13 cellular contexts compared by ENCODE assay signal in the genomic region with DNA sequence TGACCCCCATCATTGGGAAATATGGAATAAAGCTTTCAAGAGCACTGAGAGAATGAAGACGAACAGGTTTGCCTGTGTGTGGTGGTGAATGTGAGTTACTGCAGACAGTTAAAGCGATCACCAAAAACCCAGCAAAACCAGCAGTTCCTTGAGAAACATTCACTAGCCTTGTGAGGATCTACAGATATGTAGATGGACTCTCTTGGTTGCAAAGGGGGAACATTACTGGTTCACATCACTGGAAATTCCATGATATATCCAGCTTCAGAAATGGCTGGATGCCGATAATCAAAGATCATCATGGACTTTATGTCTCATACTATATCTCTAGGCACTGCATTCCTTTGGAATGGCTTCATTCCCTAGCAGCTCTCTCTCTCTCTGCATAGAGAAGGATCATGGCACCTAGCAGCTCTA. TPM values are rescaled to one million over a fixed set of nuclear protein-coding genes. Genes with fewer than 3 reads are reported as not detected.
A peak's percentile ranks its signal among the peaks of the same experiment; 100 is the strongest.
DNase-seq lines count a peak whose midpoint lies in the region; ATAC-seq and TF ChIP-seq lines count a peak whose summit lies in the region.
"Had no signal": no experiment of that assay in that cellular context is flagged by ENCODE, and none has a peak within 500 bp of the region (broad histone marks: within the 10 kb centered on the region; RNA-seq: fewer than 3 reads in every experiment).

No MANE protein-coding gene starts in this region.

- H3K4me1 Mint-ChIP-seq in activated naive CD8-positive, alpha-beta T cell treated with anti-CD3 and anti-CD28 coated beads, Interleukin-2, amount 50 U/mL, for 24 hours = peaks cover 15% of the 10 kb centered on the region

- no peak overlapping the region for H2BK120ac ChIP-seq in neuronal stem cell (ENCODE audit: low read depth, low read length)

- no peak overlapping the region for H2BK12ac ChIP-seq in neuronal stem cell (ENCODE audit: low read length)

- H3K36me3 ChIP-seq in SK-N-SH (replicated peaks in 1 of 2; ENCODE audit: control insufficient read depth in 1 of 2, insufficient read depth in 2 of 2, low read length in 1 of 2) = no peaks in the 10 kb centered on the region
- H3K36me3 ChIP-seq in neuronal stem cell (replicated peaks in 1 of 2; ENCODE audit: control insufficient read depth in 2 of 2, insufficient read depth in 2 of 2, low read length in 2 of 2) = no peaks in the 10 kb centered on the region
- H3K36me3 ChIP-seq: BLaER1, gastrocnemius medialis, transverse colon had no signal

- H3K79me1 ChIP-seq in neuronal stem cell (ENCODE audit: low read depth, low read length) = no peaks in the 10 kb centered on the region

- no peak overlapping the region for H3K14ac ChIP-seq in neuronal stem cell (ENCODE audit: low read length)

- no peak overlapping the region for H3K18ac ChIP-seq in neuronal stem cell (ENCODE audit: low read length)

- H3K4ac ChIP-seq in neuronal stem cell (ENCODE audit: low read length) = no peak overlapping the region

- H3K4me1 ChIP-seq in SK-N-SH (ENCODE audit: control insufficient read depth in 1 of 2, insufficient read depth in 2 of 2, low read depth in 1 of 2, low read length in 1 of 2) (no peaks in the 10 kb centered on the region), neuronal stem cell (ENCODE audit: control insufficient read depth in 2 of 2, insufficient read depth in 1 of 2, low read depth in 1 of 2, low read length in 2 of 2) (peaks cover 0 to 2% of the 10 kb centered on the region in 2 donors)

- DNase-seq in ELR (ENCODE audit: low read depth) = peak; percentile 81
- DNase-seq in SK-N-SH = no peak
- peak; percentile 57 for DNase-seq in epithelial cell of esophagus (ENCODE audit: low read depth)
- DNase-seq in neuronal stem cell (ENCODE audit: low spot score) = no peak
- DNase-seq in anterior cingulate cortex (lab: John Stamatoyannopoulos, UW) = no peak
- no peak for DNase-seq in OCI-M1 (lab: John Stamatoyannopoulos, UW)
- DNase-seq in hypothalamus (lab: John Stamatoyannopoulos, UW) = no peak
- DNase-seq in activated naive CD8-positive, alpha-beta T cell treated with anti-CD3 and anti-CD28 coated beads, Interleukin-2, amount 50 U/mL, for 24 hours = no peak
- DNase-seq: activated CD4-positive, alpha-beta T cell treated with anti-CD3 and anti-CD28 coated beads for 1 hour; gastrocnemius medialis; left cardiac atrium; transverse colon had no signal

- TF ChIP-seq EP300 in SK-N-SH (IDR thresholded peaks at IDR 0.05; ENCODE audit: borderline replicate concordance in 1 of 2, low read depth in 1 of 2, low read length in 1 of 2) = no peak

- no peaks in the 10 kb centered on the region for H3K27me3 Mint-ChIP-seq in activated naive CD8-positive, alpha-beta T cell treated with anti-CD3 and anti-CD28 coated beads, Interleukin-2, amount 50 U/mL, for 24 hours

- H3K27ac ChIP-seq in SK-N-SH (ENCODE audit: low read depth in 2 of 2, low read length in 1 of 2) = no peak overlapping the region
- H3K27ac ChIP-seq in neuronal stem cell (replicated peaks; ENCODE audit: low read length) = no peak overlapping the region
- H3K27ac ChIP-seq: BLaER1, transverse colon had no signal

- H2AK5ac ChIP-seq in neuronal stem cell (ENCODE audit: low read depth, low read length) = no peak overlapping the region

- ATAC-seq in activated naive CD8-positive, alpha-beta T cell treated with anti-CD3 and anti-CD28 coated beads, Interleukin-2, amount 50 U/mL, for 24 hours = no peak
- ATAC-seq: gastrocnemius medialis, left cardiac atrium had no signal

- POLR2A ChIA-PET in SK-N-SH (lab: Yijun Ruan, JAX) = no interaction called here

- H3K4me3 ChIP-seq in SK-N-SH (ENCODE audit: low read depth in 2 of 2, low read length in 1 of 2) (no peak overlapping the region), epithelial cell of esophagus (ENCODE audit: low read length) (no peak overlapping the region), neuronal stem cell (ENCODE audit: low read length in 2 of 2) (no peak overlapping the region)
- H3K4me3 ChIP-seq: BLaER1, gastrocnemius medialis, transverse colon had no signal

- H3K9ac ChIP-seq in SK-N-SH = no peak overlapping the region
- H3K9ac ChIP-seq in neuronal stem cell (ENCODE audit: low read depth, low read length, poor library complexity) = no peak overlapping the region
- H3K9ac ChIP-seq: BLaER1 had no signal

- H3K9me3 ChIP-seq in SK-N-SH (no peaks in the 10 kb centered on the region), neuronal stem cell (replicated peaks in 1 of 2; ENCODE audit: control insufficient read depth in 2 of 2, insufficient read depth in 1 of 2, low read depth in 1 of 2, low read length in 2 of 2) (no peaks in the 10 kb centered on the region)
- H3K9me3 ChIP-seq: gastrocnemius medialis, transverse colon had no signal

- H2AFZ ChIP-seq in SK-N-SH (ENCODE audit: low read depth) (no peak overlapping the region), neuronal stem cell (ENCODE audit: low read length) (peak overlapping the region; percentile 11)

- CTCF ChIA-PET in SK-N-SH (lab: Yijun Ruan, JAX) = no interaction called here

- H3K4me3 Mint-ChIP-seq in activated naive CD8-positive, alpha-beta T cell treated with anti-CD3 and anti-CD28 coated beads, Interleukin-2, amount 50 U/mL, for 24 hours = no peak overlapping the region

- no peaks in the 10 kb centered on the region for H3F3A ChIP-seq in SK-N-SH (replicated peaks; ENCODE audit: insufficient read depth)

- H3K4me2 ChIP-seq in SK-N-SH (no peak overlapping the region), neuronal stem cell (ENCODE audit: insufficient read depth, low read length, poor library complexity, severe bottlenecking) (no peak overlapping the region)
- H3K4me2 ChIP-seq: BLaER1 had no signal

- H3K27me3 ChIP-seq in SK-N-SH (ENCODE audit: insufficient read depth) (no peaks in the 10 kb centered on the region; the same call in 1 of the 2 replicates), neuronal stem cell (ENCODE audit: control insufficient read depth in 3 of 3, insufficient read depth in 3 of 3, low read depth in 1 of 3, low read length in 3 of 3) (no peaks in the 10 kb centered on the region)
- H3K27me3 ChIP-seq: BLaER1, gastrocnemius medialis, transverse colon had no signal

- TF ChIP-seq RAD21 in SK-N-SH (IDR thresholded peaks at IDR 0.05; ENCODE audit: low read length) = no peak

- no peaks in the 10 kb centered on the region for H3K9me2 ChIP-seq in SK-N-SH

- TF ChIP-seq CTCF in SK-N-SH (IDR thresholded peaks at IDR 0.05) (no peak; the same call in 1 of the 2 replicates), epithelial cell of esophagus (IDR thresholded peaks at IDR 0.05; ENCODE audit: insufficient read depth, low read depth, low read length, missing control alignments) (peak; percentile 26)

- H4K20me1 ChIP-seq in SK-N-SH (ENCODE audit: insufficient read depth) = no peaks in the 10 kb centered on the region
- H4K20me1 ChIP-seq: BLaER1 had no signal

- H4K91ac ChIP-seq in neuronal stem cell (ENCODE audit: low read depth, low read length, poor library complexity) = no peak overlapping the region

- H4K8ac ChIP-seq in neuronal stem cell (ENCODE audit: low read depth, low read length) = no peak overlapping the region

- 81% methylated on average over 3 of the region's 3 CpGs for WGBS in SK-N-SH (ENCODE audit: low lambda C conversion rate)
- WGBS in neuronal stem cell (ENCODE audit: extremely low coverage in 2 of 2, insufficient read length in 2 of 2, insufficient replicate concordance in 1 of 2), 2 donors = no CpG with 5 or more reads among the region's 3 CpGs

- H2BK15ac ChIP-seq in neuronal stem cell (ENCODE audit: low read length) = no peak overlapping the region

- H3K9me3 Mint-ChIP-seq in activated naive CD8-positive, alpha-beta T cell treated with anti-CD3 and anti-CD28 coated beads, Interleukin-2, amount 50 U/mL, for 24 hours = peaks cover 6% of the 10 kb centered on the region

- H3K27ac Mint-ChIP-seq in activated naive CD8-positive, alpha-beta T cell treated with anti-CD3 and anti-CD28 coated beads, Interleukin-2, amount 50 U/mL, for 24 hours = no peak overlapping the region

- no peak overlapping the region for H3K23ac ChIP-seq in neuronal stem cell (ENCODE audit: low read depth, low read length, poor library complexity)

- H2BK5ac ChIP-seq in neuronal stem cell (ENCODE audit: low read length) = no peak overlapping the region

- no peaks in the 10 kb centered on the region for H3K36me3 Mint-ChIP-seq in activated naive CD8-positive, alpha-beta T cell treated with anti-CD3 and anti-CD28 coated beads, Interleukin-2, amount 50 U/mL, for 24 hours (ENCODE audit: low read depth)

- H3K79me2 ChIP-seq in SK-N-SH (ENCODE audit: insufficient read depth) = no peaks in the 10 kb centered on the region

TF ChIP-seq in SK-N-SH, 30 proteins besides CTCF, POLR2A, EP300 and RAD21:
- TF ChIP-seq YY1 (IDR thresholded peaks at IDR 0.05; ENCODE audit: low read depth) = no peak
- TF ChIP-seq FOSL2 (IDR thresholded peaks at IDR 0.05; ENCODE audit: borderline replicate concordance, low read depth) = peak; percentile 17; the same call in 1 of the 2 replicates
TF ChIP-seq in SK-N-SH: peak in this region for 1.

RNA-seq across cellular contexts. Expression of a gene that starts 10.2 kb away (rescaled TPM):
- 15.8 and 17.6 TPM in 2 replicates for polyA plus RNA-seq in SK-N-SH (2012; rRNA removed)
- 12.0 and 16.9 TPM in 2 replicates for polyA plus RNA-seq in SK-N-SH (2012; cell fraction: cytosol; rRNA removed)
- 28.1 and 40.4 TPM in 2 replicates for polyA plus RNA-seq in SK-N-SH (2012; cell fraction: nucleus; rRNA removed)
- polyA plus RNA-seq in neuronal stem cell (2013, experiment 1 of 2) = 10.5 TPM
- polyA plus RNA-seq in neuronal stem cell (2013, experiment 2 of 2) = 13.5 TPM

Comparison
In these comparisons a context has a peak if more than half of its experiments do, and no peak if none do; other contexts are left out.
1. DNase-seq: peak in ELR (single experiment) and epithelial cell of esophagus (single experiment); none in SK-N-SH (single experiment), neuronal stem cell (single experiment), anterior cingulate cortex (0 of 58), OCI-M1 (single experiment), hypothalamus (0 of 51) and activated naive CD8-positive, alpha-beta T cell treated with anti-CD3 and anti-CD28 coated beads, Interleukin-2, amount 50 U/mL, for 24 hours (single experiment).